In the genomic region with DNA sequence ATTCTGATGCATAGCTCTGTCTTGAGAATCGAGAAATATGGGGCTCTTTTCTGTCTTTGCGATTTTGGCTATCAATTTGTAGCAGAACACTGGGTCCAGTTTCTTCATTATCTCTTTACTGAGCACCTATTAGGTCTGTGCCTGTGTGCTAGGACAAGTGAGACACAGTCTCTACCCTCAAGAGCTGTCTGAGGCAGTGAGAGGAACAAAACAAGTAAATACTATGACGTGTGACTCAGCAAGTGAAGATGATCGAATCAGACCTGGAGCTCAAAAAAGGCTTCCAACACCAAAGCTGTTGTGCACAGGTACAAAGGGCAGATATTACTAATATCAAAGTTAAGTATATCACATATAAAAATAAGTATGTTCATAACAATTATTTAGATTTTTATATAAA, we compare ENCODE assay signal across 1 cellular context.
TF ChIP-seq lines count a peak whose summit lies in the region.

No MANE protein-coding gene starts in this region.

TF ChIP-seq in GM23338, 12 proteins besides CTCF, POLR2A, EP300 and RAD21 (continued from another document):
- no peak for TF ChIP-seq ETS1 (IDR thresholded peaks at IDR 0.05)
TF ChIP-seq in GM23338: peak in this region for 0.
